In the genomic region with DNA sequence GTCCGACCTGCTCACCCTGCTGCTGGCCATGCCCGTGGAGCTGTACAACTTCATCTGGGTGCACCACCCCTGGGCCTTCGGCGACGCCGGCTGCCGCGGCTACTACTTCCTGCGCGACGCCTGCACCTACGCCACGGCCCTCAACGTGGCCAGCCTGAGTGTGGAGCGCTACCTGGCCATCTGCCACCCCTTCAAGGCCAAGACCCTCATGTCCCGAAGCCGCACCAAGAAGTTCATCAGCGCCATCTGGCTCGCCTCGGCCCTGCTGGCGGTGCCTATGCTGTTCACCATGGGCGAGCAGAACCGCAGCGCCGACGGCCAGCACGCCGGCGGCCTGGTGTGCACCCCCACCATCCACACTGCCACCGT, we compare ENCODE assay signal across 1 cellular context.
TF ChIP-seq lines count a peak whose summit lies in the region.

No MANE protein-coding gene starts in this region.

TF ChIP-seq in GM23338, 12 proteins besides CTCF, POLR2A, EP300 and RAD21:
- TF ChIP-seq ZNF114 (CRISPR knock-in tag; IDR thresholded peaks at IDR 0.05) (no peak), NANOG (IDR thresholded peaks at IDR 0.05; ENCODE audit: borderline replicate concordance) (no peak), POLR2AphosphoS5 (IDR thresholded peaks at IDR 0.05; ENCODE audit: low read depth) (no peak), JUNB (IDR thresholded peaks at IDR 0.05; ENCODE audit: unreplicated experiment) (no peak), ZNF331 (CRISPR knock-in tag; IDR thresholded peaks at IDR 0.05; ENCODE audit: low read depth) (no peak)
- TF ChIP-seq, protein P1, sequence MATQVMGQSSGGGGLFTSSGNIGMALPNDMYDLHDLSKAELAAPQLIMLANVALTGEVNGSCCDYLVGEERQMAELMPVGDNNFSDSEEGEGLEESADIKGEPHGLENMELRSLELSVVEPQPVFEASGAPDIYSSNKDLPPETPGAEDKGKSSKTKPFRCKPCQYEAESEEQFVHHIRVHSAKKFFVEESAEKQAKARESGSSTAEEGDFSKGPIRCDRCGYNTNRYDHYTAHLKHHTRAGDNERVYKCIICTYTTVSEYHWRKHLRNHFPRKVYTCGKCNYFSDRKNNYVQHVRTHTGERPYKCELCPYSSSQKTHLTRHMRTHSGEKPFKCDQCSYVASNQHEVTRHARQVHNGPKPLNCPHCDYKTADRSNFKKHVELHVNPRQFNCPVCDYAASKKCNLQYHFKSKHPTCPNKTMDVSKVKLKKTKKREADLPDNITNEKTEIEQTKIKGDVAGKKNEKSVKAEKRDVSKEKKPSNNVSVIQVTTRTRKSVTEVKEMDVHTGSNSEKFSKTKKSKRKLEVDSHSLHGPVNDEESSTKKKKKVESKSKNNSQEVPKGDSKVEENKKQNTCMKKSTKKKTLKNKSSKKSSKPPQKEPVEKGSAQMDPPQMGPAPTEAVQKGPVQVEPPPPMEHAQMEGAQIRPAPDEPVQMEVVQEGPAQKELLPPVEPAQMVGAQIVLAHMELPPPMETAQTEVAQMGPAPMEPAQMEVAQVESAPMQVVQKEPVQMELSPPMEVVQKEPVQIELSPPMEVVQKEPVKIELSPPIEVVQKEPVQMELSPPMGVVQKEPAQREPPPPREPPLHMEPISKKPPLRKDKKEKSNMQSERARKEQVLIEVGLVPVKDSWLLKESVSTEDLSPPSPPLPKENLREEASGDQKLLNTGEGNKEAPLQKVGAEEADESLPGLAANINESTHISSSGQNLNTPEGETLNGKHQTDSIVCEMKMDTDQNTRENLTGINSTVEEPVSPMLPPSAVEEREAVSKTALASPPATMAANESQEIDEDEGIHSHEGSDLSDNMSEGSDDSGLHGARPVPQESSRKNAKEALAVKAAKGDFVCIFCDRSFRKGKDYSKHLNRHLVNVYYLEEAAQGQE (IDR thresholded peaks at IDR 0.05; ENCODE audit: unreplicated experiment): no peak
- TF ChIP-seq, protein P2, sequence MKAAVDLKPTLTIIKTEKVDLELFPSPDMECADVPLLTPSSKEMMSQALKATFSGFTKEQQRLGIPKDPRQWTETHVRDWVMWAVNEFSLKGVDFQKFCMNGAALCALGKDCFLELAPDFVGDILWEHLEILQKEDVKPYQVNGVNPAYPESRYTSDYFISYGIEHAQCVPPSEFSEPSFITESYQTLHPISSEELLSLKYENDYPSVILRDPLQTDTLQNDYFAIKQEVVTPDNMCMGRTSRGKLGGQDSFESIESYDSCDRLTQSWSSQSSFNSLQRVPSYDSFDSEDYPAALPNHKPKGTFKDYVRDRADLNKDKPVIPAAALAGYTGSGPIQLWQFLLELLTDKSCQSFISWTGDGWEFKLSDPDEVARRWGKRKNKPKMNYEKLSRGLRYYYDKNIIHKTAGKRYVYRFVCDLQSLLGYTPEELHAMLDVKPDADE (IDR thresholded peaks at IDR 0.05): no peak
- TF ChIP-seq, protein P3, sequence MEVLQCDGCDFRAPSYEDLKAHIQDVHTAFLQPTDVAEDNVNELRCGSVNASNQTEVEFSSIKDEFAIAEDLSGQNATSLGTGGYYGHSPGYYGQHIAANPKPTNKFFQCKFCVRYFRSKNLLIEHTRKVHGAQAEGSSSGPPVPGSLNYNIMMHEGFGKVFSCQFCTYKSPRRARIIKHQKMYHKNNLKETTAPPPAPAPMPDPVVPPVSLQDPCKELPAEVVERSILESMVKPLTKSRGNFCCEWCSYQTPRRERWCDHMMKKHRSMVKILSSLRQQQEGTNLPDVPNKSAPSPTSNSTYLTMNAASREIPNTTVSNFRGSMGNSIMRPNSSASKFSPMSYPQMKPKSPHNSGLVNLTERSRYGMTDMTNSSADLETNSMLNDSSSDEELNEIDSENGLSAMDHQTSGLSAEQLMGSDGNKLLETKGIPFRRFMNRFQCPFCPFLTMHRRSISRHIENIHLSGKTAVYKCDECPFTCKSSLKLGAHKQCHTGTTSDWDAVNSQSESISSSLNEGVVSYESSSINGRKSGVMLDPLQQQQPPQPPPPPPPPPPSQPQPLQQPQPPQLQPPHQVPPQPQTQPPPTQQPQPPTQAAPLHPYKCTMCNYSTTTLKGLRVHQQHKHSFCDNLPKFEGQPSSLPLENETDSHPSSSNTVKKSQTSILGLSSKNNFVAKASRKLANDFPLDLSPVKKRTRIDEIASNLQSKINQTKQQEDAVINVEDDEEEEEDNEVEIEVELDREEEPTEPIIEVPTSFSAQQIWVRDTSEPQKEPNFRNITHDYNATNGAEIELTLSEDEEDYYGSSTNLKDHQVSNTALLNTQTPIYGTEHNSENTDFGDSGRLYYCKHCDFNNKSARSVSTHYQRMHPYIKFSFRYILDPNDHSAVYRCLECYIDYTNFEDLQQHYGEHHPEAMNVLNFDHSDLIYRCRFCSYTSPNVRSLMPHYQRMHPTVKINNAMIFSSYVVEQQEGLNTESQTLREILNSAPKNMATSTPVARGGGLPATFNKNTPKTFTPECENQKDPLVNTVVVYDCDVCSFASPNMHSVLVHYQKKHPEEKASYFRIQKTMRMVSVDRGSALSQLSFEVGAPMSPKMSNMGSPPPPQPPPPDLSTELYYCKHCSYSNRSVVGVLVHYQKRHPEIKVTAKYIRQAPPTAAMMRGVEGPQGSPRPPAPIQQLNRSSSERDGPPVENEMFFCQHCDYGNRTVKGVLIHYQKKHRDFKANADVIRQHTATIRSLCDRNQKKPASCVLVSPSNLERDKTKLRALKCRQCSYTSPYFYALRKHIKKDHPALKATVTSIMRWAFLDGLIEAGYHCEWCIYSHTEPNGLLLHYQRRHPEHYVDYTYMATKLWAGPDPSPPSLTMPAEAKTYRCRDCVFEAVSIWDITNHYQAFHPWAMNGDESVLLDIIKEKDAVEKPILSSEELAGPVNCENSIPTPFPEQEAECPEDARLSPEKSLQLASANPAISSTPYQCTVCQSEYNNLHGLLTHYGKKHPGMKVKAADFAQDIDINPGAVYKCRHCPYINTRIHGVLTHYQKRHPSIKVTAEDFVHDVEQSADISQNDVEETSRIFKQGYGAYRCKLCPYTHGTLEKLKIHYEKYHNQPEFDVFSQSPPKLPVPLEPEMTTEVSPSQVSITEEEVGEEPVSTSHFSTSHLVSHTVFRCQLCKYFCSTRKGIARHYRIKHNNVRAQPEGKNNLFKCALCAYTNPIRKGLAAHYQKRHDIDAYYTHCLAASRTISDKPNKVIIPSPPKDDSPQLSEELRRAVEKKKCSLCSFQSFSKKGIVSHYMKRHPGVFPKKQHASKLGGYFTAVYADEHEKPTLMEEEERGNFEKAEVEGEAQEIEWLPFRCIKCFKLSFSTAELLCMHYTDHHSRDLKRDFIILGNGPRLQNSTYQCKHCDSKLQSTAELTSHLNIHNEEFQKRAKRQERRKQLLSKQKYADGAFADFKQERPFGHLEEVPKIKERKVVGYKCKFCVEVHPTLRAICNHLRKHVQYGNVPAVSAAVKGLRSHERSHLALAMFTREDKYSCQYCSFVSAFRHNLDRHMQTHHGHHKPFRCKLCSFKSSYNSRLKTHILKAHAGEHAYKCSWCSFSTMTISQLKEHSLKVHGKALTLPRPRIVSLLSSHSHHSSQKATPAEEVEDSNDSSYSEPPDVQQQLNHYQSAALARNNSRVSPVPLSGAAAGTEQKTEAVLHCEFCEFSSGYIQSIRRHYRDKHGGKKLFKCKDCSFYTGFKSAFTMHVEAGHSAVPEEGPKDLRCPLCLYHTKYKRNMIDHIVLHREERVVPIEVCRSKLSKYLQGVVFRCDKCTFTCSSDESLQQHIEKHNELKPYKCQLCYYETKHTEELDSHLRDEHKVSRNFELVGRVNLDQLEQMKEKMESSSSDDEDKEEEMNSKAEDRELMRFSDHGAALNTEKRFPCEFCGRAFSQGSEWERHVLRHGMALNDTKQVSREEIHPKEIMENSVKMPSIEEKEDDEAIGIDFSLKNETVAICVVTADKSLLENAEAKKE (CRISPR knock-in tag; IDR thresholded peaks at IDR 0.05): no peak
TF ChIP-seq in GM23338: peak in this region for 0.
